ENCODE assay signal across 11 cellular contexts in the genomic region with DNA sequence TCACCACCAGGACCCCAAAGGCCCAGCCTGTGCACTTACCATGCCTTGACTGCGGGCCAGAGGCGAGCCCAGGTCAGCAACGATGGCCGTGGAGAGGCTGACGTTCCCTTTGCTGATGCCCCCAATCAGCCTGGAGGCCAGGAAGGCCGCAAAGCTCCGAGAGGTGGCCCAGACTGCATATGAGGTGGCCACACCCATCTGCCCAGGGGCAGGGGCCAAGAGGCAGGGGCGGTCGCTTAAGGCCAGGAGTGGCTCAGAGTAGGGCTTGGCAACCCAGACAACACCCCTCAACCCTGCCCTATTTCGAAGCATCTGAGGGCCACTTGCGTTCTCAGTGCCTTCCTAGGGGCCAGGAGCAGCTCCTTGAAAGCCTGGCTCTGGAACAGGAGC. TPM values are rescaled to one million over a fixed set of nuclear protein-coding genes. Genes with fewer than 3 reads are reported as not detected.
A peak's percentile ranks its signal among the peaks of the same experiment; 100 is the strongest.
DNase-seq lines count a peak whose midpoint lies in the region; ATAC-seq and TF ChIP-seq lines count a peak whose summit lies in the region.
"Had no signal": no experiment of that assay in that cellular context is flagged by ENCODE, and none has a peak within 500 bp of the region (broad histone marks: within the 10 kb centered on the region; RNA-seq: fewer than 3 reads in every experiment).

No MANE protein-coding gene starts in this region.

- H3K36me3 ChIP-seq in mesenchymal stem cell (ENCODE audit: control insufficient read depth in 1 of 2, insufficient read depth in 2 of 2, low read depth in 1 of 2, low read length in 2 of 2) (peaks cover 64 to 69% of the 10 kb centered on the region in 2 experiments), uterus (no peaks in the 10 kb centered on the region), MG63 (peaks cover 11% of the 10 kb centered on the region; the same call in 1 of the 2 replicates)

- intact Hi-C loops in Right ventricle myocardium inferior (cut with DNase I) = loop anchor here (5.0 kb wide), 3 partner anchors 40 to 170 kb away; a partner anchor contains a TSS
- intact Hi-C loops in Right ventricle myocardium superior (cut with DNase I) = loop anchor here (10.0 kb wide), 1 partner anchor 168 kb away; no protein-coding TSS in a partner anchor
- intact Hi-C loops in uterus (cut with DNase I; ENCODE audit: low total_unique reads) = no loop called here

- H3K4me3 ChIP-seq in mesenchymal stem cell (ENCODE audit: insufficient read depth in 1 of 2, low read depth in 1 of 2, low read length in 2 of 2) (peak overlapping the region; percentile 20 to 81), uterus (no peak overlapping the region), MG63 (no peak overlapping the region; the same call in 1 of the 2 replicates)

- no peak overlapping the region for H2BK15ac ChIP-seq in mesenchymal stem cell (ENCODE audit: low read depth, poor library complexity, severe bottlenecking)

- no peak for TF ChIP-seq POLR2A in uterus (IDR thresholded peaks at IDR 0.05)

- no peaks in the 10 kb centered on the region for H3K9me3 Mint-ChIP-seq in activated naive CD8-positive, alpha-beta T cell treated with anti-CD3 and anti-CD28 coated beads, Interleukin-2, amount 50 U/mL, for 24 hours

- peak overlapping the region in 1 of 2 experiments; percentile 37 for H3K23ac ChIP-seq in mesenchymal stem cell (ENCODE audit: low read length in 2 of 2)

- H3K9ac ChIP-seq in mesenchymal stem cell (ENCODE audit: low read length) = no peak overlapping the region

- peak overlapping the region; percentile 78 for H3K4me2 ChIP-seq in mesenchymal stem cell (ENCODE audit: low read length, poor library complexity, severe bottlenecking)

- H2AFZ ChIP-seq in mesenchymal stem cell (ENCODE audit: low read depth, low read length) = no peak overlapping the region

- peaks cover 43% of the 10 kb centered on the region for H3K36me3 Mint-ChIP-seq in activated naive CD8-positive, alpha-beta T cell treated with anti-CD3 and anti-CD28 coated beads, Interleukin-2, amount 50 U/mL, for 24 hours (ENCODE audit: low read depth)

- H3K4me3 Mint-ChIP-seq in activated naive CD8-positive, alpha-beta T cell treated with anti-CD3 and anti-CD28 coated beads, Interleukin-2, amount 50 U/mL, for 24 hours = peak overlapping the region; percentile 94

- peak overlapping the region; percentile 28 for H4K91ac ChIP-seq in mesenchymal stem cell (ENCODE audit: low read length)

- H3K27me3 Mint-ChIP-seq in activated naive CD8-positive, alpha-beta T cell treated with anti-CD3 and anti-CD28 coated beads, Interleukin-2, amount 50 U/mL, for 24 hours = no peaks in the 10 kb centered on the region

- H3K4me1 ChIP-seq in mesenchymal stem cell (ENCODE audit: control insufficient read depth, insufficient read depth, low read depth, low read length) = peaks cover 53% of the 10 kb centered on the region
- H3K4me1 ChIP-seq in uterus = peaks cover 0 to 10% of the 10 kb centered on the region in 2 donors

- H3K27ac ChIP-seq in mesenchymal stem cell (ENCODE audit: low read length, poor library complexity, severe bottlenecking) (no peak overlapping the region), uterus (peak overlapping the region; percentile 1 to 89)

- H4K8ac ChIP-seq in mesenchymal stem cell (ENCODE audit: low read length) = peak overlapping the region; percentile 62

- H2BK12ac ChIP-seq in mesenchymal stem cell (ENCODE audit: low read length in 2 of 2) = peak overlapping the region in 1 of 2 experiments; percentile 10

- H3K27ac Mint-ChIP-seq in activated naive CD8-positive, alpha-beta T cell treated with anti-CD3 and anti-CD28 coated beads, Interleukin-2, amount 50 U/mL, for 24 hours = peak overlapping the region; percentile 88

- peak overlapping the region in 1 of 2 experiments; percentile 24 for H3K4ac ChIP-seq in mesenchymal stem cell (ENCODE audit: low read depth in 1 of 2, low read length in 2 of 2)

- peak; percentile 55 for DNase-seq in Right ventricle myocardium inferior (ENCODE audit: missing footprints)
- DNase-seq in Right ventricle myocardium superior = no peak
- DNase-seq in activated naive CD8-positive, alpha-beta T cell treated with anti-CD3 and anti-CD28 coated beads, Interleukin-2, amount 50 U/mL, for 24 hours = no peak
- no peak for DNase-seq in mesenchymal stem cell
- peak in 1 of 2 donors; percentile 20 for DNase-seq in uterus
- no peak for DNase-seq in MG63
- no peak for DNase-seq in inferior parietal cortex (ENCODE audit: extremely low spot score)
- DNase-seq: DMS79 treated with DMSO at 0.1 percent for 48 hours, MM.1S, occipital lobe had no signal

- H2AK5ac ChIP-seq in mesenchymal stem cell (ENCODE audit: low read length, severe bottlenecking) = peak overlapping the region; percentile 38

- TF ChIP-seq CTCF in uterus (IDR thresholded peaks at IDR 0.05) = no peak

- peaks cover 39% of the 10 kb centered on the region for H3K4me1 Mint-ChIP-seq in activated naive CD8-positive, alpha-beta T cell treated with anti-CD3 and anti-CD28 coated beads, Interleukin-2, amount 50 U/mL, for 24 hours

- ATAC-seq in Right ventricle myocardium inferior (no peak), Right ventricle myocardium superior (ENCODE audit: poor library complexity) (no peak)
- no peak for ATAC-seq in activated naive CD8-positive, alpha-beta T cell treated with anti-CD3 and anti-CD28 coated beads, Interleukin-2, amount 50 U/mL, for 24 hours
- ATAC-seq in activated CD4-positive, CD25-positive, alpha-beta regulatory T cell treated with anti-CD3 and anti-CD28 coated beads, Interleukin-2, amount 50 U/mL, for 24 hours = no peak

- peak overlapping the region in 1 of 2 experiments; percentile 11 for H3K18ac ChIP-seq in mesenchymal stem cell (ENCODE audit: low read depth in 1 of 2, low read length in 2 of 2)

- H2BK120ac ChIP-seq in mesenchymal stem cell (ENCODE audit: low read depth, low read length) = no peak overlapping the region

- peaks cover 25% of the 10 kb centered on the region for H3K79me1 ChIP-seq in mesenchymal stem cell (replicated peaks; ENCODE audit: low read length, poor library complexity, severe bottlenecking)

- H3K14ac ChIP-seq in mesenchymal stem cell (ENCODE audit: low read length in 2 of 2) = no peak overlapping the region

- H3K9me3 ChIP-seq in mesenchymal stem cell (ENCODE audit: control insufficient read depth, low read length) (no peaks in the 10 kb centered on the region), uterus (no peaks in the 10 kb centered on the region), MG63 (no peaks in the 10 kb centered on the region)

- no peaks in the 10 kb centered on the region for H3K27me3 ChIP-seq in mesenchymal stem cell (ENCODE audit: control insufficient read depth in 1 of 2, insufficient read depth in 1 of 2, low read length in 2 of 2)
- no peaks in the 10 kb centered on the region for H3K27me3 ChIP-seq in uterus
- no peaks in the 10 kb centered on the region for H3K27me3 ChIP-seq in MG63

- 97% methylated on average over 11 of the region's 11 CpGs for WGBS in mesenchymal stem cell

- no peak overlapping the region for H2BK5ac ChIP-seq in mesenchymal stem cell (ENCODE audit: low read depth, low read length, poor library complexity, severe bottlenecking)

RNA-seq across cellular contexts. Expression of a gene that starts 30.6 kb away (rescaled TPM):
- total RNA-seq in Right ventricle myocardium inferior (18.3 TPM), Right ventricle myocardium superior (20.7 TPM), uterus (10 to 100 TPM in 3 of 4 donors, 1 to 10 TPM in 1; 2.0 to 22.5 (median 13.0) TPM)
- 32.6 TPM for polyA plus RNA-seq in mesenchymal stem cell (2013, experiment 1 of 2)
- polyA plus RNA-seq in mesenchymal stem cell (2013, experiment 2 of 2) = 33.3 TPM
- 32.5 and 45.2 TPM in 2 replicates for total RNA-seq in MG63 (2014; rRNA removed; shearing (Covaris generic); ENCODE audit: low replicate concordance)

RNA-seq across cellular contexts. Expression of a gene that starts 30.8 kb away (rescaled TPM):
- total RNA-seq in Right ventricle myocardium inferior (7.7 TPM), Right ventricle myocardium superior (8.8 TPM), uterus (1 to 10 TPM in 3 of 4 donors, not detected in 1; 1.0 to 9.4 (median 6.0) TPM)
- 3.6 TPM for polyA plus RNA-seq in mesenchymal stem cell (2013, experiment 1 of 2)
- polyA plus RNA-seq in mesenchymal stem cell (2013, experiment 2 of 2) = 3.7 TPM
- total RNA-seq in MG63 (2014; rRNA removed; shearing (Covaris generic); ENCODE audit: low replicate concordance) = 2.6 and 3.7 TPM in 2 replicates

Comparison
In these comparisons a context has a peak if more than half of its experiments do, and no peak if none do; other contexts are left out.
1. H3K4me3 ChIP-seq: peak in mesenchymal stem cell (2 of 2); none in uterus (0 of 2) and MG63 (single experiment).